1 cellular context compared by ENCODE assay signal in genomic region chr9:13292782-13293181, GRCh38.
TF ChIP-seq lines count a peak whose summit lies in the region.

No MANE protein-coding gene starts in this region.

TF ChIP-seq in H1, 55 proteins besides CTCF, POLR2A, EP300 and RAD21:
- TF ChIP-seq RFX5 (IDR thresholded peaks at IDR 0.05; ENCODE audit: borderline replicate concordance, low read depth, low read length): no peak
- no peak for TF ChIP-seq CTBP2 (IDR thresholded peaks at IDR 0.05; ENCODE audit: borderline replicate concordance, insufficient read depth, insufficient read length, low read length)
- no peak for TF ChIP-seq KDM5A (IDR thresholded peaks at IDR 0.05; ENCODE audit: low read length)
